Comparison of ENCODE assay signal across 2 cellular contexts in the genomic region with DNA sequence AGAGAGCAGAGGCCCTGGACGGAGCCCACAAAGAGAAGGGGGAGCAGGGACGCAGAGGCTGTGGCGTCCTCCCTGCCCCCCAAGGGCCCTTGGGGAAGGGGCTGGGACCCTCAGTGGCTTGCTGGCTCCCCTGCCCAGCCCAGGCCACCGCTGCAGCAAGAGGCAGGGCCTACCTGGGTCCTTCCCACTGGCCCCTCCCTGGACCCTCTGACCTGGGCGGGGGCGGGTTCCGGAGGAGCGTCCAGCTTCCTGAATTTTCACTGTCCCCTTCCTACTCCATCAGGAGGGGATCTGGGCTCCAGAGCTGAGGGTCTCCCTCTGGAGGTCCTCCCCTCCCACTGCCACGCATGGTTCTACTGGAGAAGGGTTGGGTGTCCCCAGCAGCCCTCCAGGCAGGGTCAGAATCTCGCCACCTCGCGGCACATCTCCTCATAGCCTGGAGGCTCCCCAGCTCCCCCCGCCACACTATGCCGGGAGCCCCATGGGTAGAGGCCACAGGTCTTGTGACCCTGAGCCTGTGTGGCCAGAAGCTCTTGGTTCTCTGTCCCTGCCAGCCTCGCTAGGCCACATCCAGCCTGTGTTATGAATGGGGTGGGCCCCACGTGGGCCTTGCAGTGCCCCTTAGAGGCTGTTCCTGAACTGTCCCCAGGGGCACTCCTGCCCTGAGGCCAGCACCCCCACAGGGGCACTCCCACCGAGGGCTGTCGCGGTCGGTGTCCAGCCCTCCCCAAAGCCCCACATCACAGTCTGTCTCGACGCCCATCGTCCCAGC.
TF ChIP-seq lines count a peak whose summit lies in the region.

No MANE protein-coding gene starts in this region.

TF ChIP-seq in A549, 52 proteins besides CTCF, POLR2A, EP300 and RAD21:
- TF ChIP-seq, protein P1, sequence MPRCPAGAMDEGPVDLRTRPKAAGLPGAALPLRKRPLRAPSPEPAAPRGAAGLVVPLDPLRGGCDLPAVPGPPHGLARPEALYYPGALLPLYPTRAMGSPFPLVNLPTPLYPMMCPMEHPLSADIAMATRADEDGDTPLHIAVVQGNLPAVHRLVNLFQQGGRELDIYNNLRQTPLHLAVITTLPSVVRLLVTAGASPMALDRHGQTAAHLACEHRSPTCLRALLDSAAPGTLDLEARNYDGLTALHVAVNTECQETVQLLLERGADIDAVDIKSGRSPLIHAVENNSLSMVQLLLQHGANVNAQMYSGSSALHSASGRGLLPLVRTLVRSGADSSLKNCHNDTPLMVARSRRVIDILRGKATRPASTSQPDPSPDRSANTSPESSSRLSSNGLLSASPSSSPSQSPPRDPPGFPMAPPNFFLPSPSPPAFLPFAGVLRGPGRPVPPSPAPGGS (IDR thresholded peaks at IDR 0.05), result no peak
- TF ChIP-seq, protein P2, sequence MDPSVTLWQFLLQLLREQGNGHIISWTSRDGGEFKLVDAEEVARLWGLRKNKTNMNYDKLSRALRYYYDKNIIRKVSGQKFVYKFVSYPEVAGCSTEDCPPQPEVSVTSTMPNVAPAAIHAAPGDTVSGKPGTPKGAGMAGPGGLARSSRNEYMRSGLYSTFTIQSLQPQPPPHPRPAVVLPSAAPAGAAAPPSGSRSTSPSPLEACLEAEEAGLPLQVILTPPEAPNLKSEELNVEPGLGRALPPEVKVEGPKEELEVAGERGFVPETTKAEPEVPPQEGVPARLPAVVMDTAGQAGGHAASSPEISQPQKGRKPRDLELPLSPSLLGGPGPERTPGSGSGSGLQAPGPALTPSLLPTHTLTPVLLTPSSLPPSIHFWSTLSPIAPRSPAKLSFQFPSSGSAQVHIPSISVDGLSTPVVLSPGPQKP (IDR thresholded peaks at IDR 0.05; ENCODE audit: low read depth, low read length), result no peak
- TF ChIP-seq, protein P3, sequence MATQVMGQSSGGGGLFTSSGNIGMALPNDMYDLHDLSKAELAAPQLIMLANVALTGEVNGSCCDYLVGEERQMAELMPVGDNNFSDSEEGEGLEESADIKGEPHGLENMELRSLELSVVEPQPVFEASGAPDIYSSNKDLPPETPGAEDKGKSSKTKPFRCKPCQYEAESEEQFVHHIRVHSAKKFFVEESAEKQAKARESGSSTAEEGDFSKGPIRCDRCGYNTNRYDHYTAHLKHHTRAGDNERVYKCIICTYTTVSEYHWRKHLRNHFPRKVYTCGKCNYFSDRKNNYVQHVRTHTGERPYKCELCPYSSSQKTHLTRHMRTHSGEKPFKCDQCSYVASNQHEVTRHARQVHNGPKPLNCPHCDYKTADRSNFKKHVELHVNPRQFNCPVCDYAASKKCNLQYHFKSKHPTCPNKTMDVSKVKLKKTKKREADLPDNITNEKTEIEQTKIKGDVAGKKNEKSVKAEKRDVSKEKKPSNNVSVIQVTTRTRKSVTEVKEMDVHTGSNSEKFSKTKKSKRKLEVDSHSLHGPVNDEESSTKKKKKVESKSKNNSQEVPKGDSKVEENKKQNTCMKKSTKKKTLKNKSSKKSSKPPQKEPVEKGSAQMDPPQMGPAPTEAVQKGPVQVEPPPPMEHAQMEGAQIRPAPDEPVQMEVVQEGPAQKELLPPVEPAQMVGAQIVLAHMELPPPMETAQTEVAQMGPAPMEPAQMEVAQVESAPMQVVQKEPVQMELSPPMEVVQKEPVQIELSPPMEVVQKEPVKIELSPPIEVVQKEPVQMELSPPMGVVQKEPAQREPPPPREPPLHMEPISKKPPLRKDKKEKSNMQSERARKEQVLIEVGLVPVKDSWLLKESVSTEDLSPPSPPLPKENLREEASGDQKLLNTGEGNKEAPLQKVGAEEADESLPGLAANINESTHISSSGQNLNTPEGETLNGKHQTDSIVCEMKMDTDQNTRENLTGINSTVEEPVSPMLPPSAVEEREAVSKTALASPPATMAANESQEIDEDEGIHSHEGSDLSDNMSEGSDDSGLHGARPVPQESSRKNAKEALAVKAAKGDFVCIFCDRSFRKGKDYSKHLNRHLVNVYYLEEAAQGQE (IDR thresholded peaks at IDR 0.05), result no peak
- TF ChIP-seq SMC3 (IDR thresholded peaks at IDR 0.05), result no peak
- TF ChIP-seq HOXB5 (CRISPR knock-in tag; IDR thresholded peaks at IDR 0.05), result no peak
- TF ChIP-seq NFE2L2 (conservative IDR thresholded peaks at IDR 0.05; ENCODE audit: low read length), result no peak
- no peak for TF ChIP-seq SREBF2 (IDR thresholded peaks at IDR 0.05)
- no peak for TF ChIP-seq HOXA7 (CRISPR knock-in tag; IDR thresholded peaks at IDR 0.05)
- TF ChIP-seq BHLHE40 (IDR thresholded peaks at IDR 0.05; ENCODE audit: low read depth, low read length), result no peak
- TF ChIP-seq JUNB (IDR thresholded peaks at IDR 0.05), result no peak
- TF ChIP-seq HEYL (CRISPR knock-in tag; IDR thresholded peaks at IDR 0.05), result no peak
- TF ChIP-seq RFX5 (IDR thresholded peaks at IDR 0.05), result no peak
- no peak for TF ChIP-seq NPAS2 (CRISPR knock-in tag; IDR thresholded peaks at IDR 0.05; ENCODE audit: borderline replicate concordance)

TF ChIP-seq in HCT116, 20 proteins besides CTCF, POLR2A, EP300 and RAD21:
- TF ChIP-seq FOSL1 (IDR thresholded peaks at IDR 0.05; ENCODE audit: low read depth), result no peak
- no peak for TF ChIP-seq CEBPB (IDR thresholded peaks at IDR 0.05; ENCODE audit: low read depth)
- no peak for TF ChIP-seq ZNF274 (IDR thresholded peaks at IDR 0.05; ENCODE audit: low read depth, low read length)
- TF ChIP-seq POLR2AphosphoS5 (IDR thresholded peaks at IDR 0.05; ENCODE audit: low read depth, low read length), result no peak
- TF ChIP-seq, protein P4, sequence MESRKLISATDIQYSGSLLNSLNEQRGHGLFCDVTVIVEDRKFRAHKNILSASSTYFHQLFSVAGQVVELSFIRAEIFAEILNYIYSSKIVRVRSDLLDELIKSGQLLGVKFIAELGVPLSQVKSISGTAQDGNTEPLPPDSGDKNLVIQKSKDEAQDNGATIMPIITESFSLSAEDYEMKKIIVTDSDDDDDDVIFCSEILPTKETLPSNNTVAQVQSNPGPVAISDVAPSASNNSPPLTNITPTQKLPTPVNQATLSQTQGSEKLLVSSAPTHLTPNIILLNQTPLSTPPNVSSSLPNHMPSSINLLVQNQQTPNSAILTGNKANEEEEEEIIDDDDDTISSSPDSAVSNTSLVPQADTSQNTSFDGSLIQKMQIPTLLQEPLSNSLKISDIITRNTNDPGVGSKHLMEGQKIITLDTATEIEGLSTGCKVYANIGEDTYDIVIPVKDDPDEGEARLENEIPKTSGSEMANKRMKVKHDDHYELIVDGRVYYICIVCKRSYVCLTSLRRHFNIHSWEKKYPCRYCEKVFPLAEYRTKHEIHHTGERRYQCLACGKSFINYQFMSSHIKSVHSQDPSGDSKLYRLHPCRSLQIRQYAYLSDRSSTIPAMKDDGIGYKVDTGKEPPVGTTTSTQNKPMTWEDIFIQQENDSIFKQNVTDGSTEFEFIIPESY (IDR thresholded peaks at IDR 0.05; ENCODE audit: extremely low read depth, insufficient replicate concordance, low read length), result no peak
- TF ChIP-seq EZH2 (IDR thresholded peaks at IDR 0.05), result no peak
- TF ChIP-seq JUND (IDR thresholded peaks at IDR 0.05), result no peak
- TF ChIP-seq SIN3A (IDR thresholded peaks at IDR 0.05; ENCODE audit: low read depth), result no peak
- TF ChIP-seq YY1 (IDR thresholded peaks at IDR 0.05; ENCODE audit: extremely low read depth, insufficient replicate concordance, low read depth, low read length), result no peak
- no peak for TF ChIP-seq EGR1 (IDR thresholded peaks at IDR 0.05; ENCODE audit: low read depth)
- TF ChIP-seq SP1 (IDR thresholded peaks at IDR 0.05; ENCODE audit: low read depth), result no peak
- no peak for TF ChIP-seq ZFX (IDR thresholded peaks at IDR 0.05)
- no peak for TF ChIP-seq SRF (IDR thresholded peaks at IDR 0.05; ENCODE audit: low read depth)
- TF ChIP-seq TCF7L2 (IDR thresholded peaks at IDR 0.05; ENCODE audit: borderline replicate concordance, extremely low read depth, insufficient read depth, insufficient read length), result no peak
- TF ChIP-seq, protein P5, sequence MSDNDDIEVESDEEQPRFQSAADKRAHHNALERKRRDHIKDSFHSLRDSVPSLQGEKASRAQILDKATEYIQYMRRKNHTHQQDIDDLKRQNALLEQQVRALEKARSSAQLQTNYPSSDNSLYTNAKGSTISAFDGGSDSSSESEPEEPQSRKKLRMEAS (IDR thresholded peaks at IDR 0.05), result no peak
- TF ChIP-seq, protein P6, sequence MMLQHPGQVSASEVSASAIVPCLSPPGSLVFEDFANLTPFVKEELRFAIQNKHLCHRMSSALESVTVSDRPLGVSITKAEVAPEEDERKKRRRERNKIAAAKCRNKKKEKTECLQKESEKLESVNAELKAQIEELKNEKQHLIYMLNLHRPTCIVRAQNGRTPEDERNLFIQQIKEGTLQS (IDR thresholded peaks at IDR 0.05), result no peak
- no peak for TF ChIP-seq EZH2phosphoT487 (IDR thresholded peaks at IDR 0.05; ENCODE audit: borderline replicate concordance)
- TF ChIP-seq, protein P3 (IDR thresholded peaks at IDR 0.05; ENCODE audit: low read depth), result no peak
- TF ChIP-seq ELF1 (IDR thresholded peaks at IDR 0.05; ENCODE audit: borderline replicate concordance, low read depth), result no peak
TF ChIP-seq in HCT116: peak in this region for 0.
